ENCODE assay signal across 24 cellular contexts in genomic region chr7:154372106-154372505, GRCh38.
A peak's percentile ranks its signal among the peaks of the same experiment; 100 is the strongest.
DNase-seq lines count a peak whose midpoint lies in the region; ATAC-seq and TF ChIP-seq lines count a peak whose summit lies in the region.
"Had no signal": no experiment of that assay in that cellular context is flagged by ENCODE, and none has a peak within 500 bp of the region (broad histone marks: within the 10 kb centered on the region; RNA-seq: fewer than 3 reads in every experiment).

No MANE protein-coding gene starts in this region.

- H3K4me3 ChIP-seq in GM23338 (no peak overlapping the region), neuronal stem cell (ENCODE audit: low read length in 2 of 2) (no peak overlapping the region), heart right ventricle (no peak overlapping the region)
- H3K4me3 ChIP-seq: A549, SJSA1 had no signal

- H3K18ac ChIP-seq in neuronal stem cell (ENCODE audit: low read length): peak overlapping the region; percentile 57

- H3K36me3 Mint-ChIP-seq in GM23338 (ENCODE audit: low read depth): no peaks in the 10 kb centered on the region
- H3K36me3 Mint-ChIP-seq in stimulated activated effector memory CD8-positive, alpha-beta T cell treated with anti-CD3 and anti-CD28 coated beads, Interleukin-12 subunit alpha, Interleukin-12 subunit beta, amount 100 ng/mL, for 72 hours: no peaks in the 10 kb centered on the region
- H3K36me3 Mint-ChIP-seq: CD8-positive, alpha-beta T cell had no signal

- no peak overlapping the region for H2BK5ac ChIP-seq in neuronal stem cell (ENCODE audit: low read length)

- no peak overlapping the region for H2AFZ ChIP-seq in GM23338
- no peak overlapping the region for H2AFZ ChIP-seq in neuronal stem cell (ENCODE audit: low read length)

- H2BK12ac ChIP-seq in neuronal stem cell (ENCODE audit: low read length): no peak overlapping the region

- H4K91ac ChIP-seq in neuronal stem cell (ENCODE audit: low read depth, low read length, poor library complexity): no peak overlapping the region

- no peak overlapping the region for H3K4ac ChIP-seq in neuronal stem cell (ENCODE audit: low read length)

- H3K79me2 ChIP-seq in GM23338 (replicated peaks; ENCODE audit: insufficient read depth): no peaks in the 10 kb centered on the region

- H3K27me3 Mint-ChIP-seq in GM23338 (ENCODE audit: insufficient read depth, low read depth, poor library complexity): peaks cover 4% of the 10 kb centered on the region

- H3K9me3 Mint-ChIP-seq in GM23338: no peaks in the 10 kb centered on the region
- peaks cover 8% of the 10 kb centered on the region for H3K9me3 Mint-ChIP-seq in stimulated activated effector memory CD8-positive, alpha-beta T cell treated with anti-CD3 and anti-CD28 coated beads, Interleukin-12 subunit alpha, Interleukin-12 subunit beta, amount 100 ng/mL, for 72 hours
- H3K9me3 Mint-ChIP-seq: CD8-positive, alpha-beta T cell; H9 had no signal

- no peak overlapping the region for H2BK120ac ChIP-seq in neuronal stem cell (ENCODE audit: low read depth, low read length)

- H3K9ac ChIP-seq in neuronal stem cell (ENCODE audit: low read depth, low read length, poor library complexity): peak overlapping the region; percentile 82

- H3K4me1 ChIP-seq in GM23338 (ENCODE audit: insufficient read depth) (no peaks in the 10 kb centered on the region), neuronal stem cell (ENCODE audit: control insufficient read depth in 2 of 2, insufficient read depth in 1 of 2, low read depth in 1 of 2, low read length in 2 of 2) (peaks cover 0 to 4% of the 10 kb centered on the region in 2 donors), heart right ventricle (no peaks in the 10 kb centered on the region)
- H3K4me1 ChIP-seq: A549, SJSA1 had no signal

- WGBS in neuronal stem cell (ENCODE audit: extremely low coverage in 2 of 2, insufficient read length in 2 of 2, insufficient replicate concordance in 1 of 2), 2 donors: no CpG with 5 or more reads among the region's 10 CpGs
- 72% methylated on average over 10 of the region's 10 CpGs for WGBS in heart right ventricle, 2 donors

- intact Hi-C loops in heart right ventricle (cut with DNase I): no loop called here

- H4K20me1 ChIP-seq in GM23338 (replicated peaks; ENCODE audit: insufficient read depth): no peaks in the 10 kb centered on the region

- H3K27me3 ChIP-seq in GM23338 (ENCODE audit: insufficient read depth) (no peaks in the 10 kb centered on the region), neuronal stem cell (ENCODE audit: control insufficient read depth in 3 of 3, insufficient read depth in 3 of 3, low read depth in 1 of 3, low read length in 3 of 3) (no peaks in the 10 kb centered on the region), heart right ventricle (no peaks in the 10 kb centered on the region)
- H3K27me3 ChIP-seq: SJSA1 had no signal

- H4K8ac ChIP-seq in neuronal stem cell (ENCODE audit: low read depth, low read length): no peak overlapping the region

- H3K4me1 Mint-ChIP-seq in GM23338: peaks cover 21% of the 10 kb centered on the region
- H3K4me1 Mint-ChIP-seq in stimulated activated effector memory CD8-positive, alpha-beta T cell treated with anti-CD3 and anti-CD28 coated beads, Interleukin-12 subunit alpha, Interleukin-12 subunit beta, amount 100 ng/mL, for 72 hours: no peaks in the 10 kb centered on the region

- no peaks in the 10 kb centered on the region for H3K9me2 ChIP-seq in GM23338 (ENCODE audit: insufficient read depth)

- no peaks in the 10 kb centered on the region for H3K9me3 ChIP-seq in neuronal stem cell (replicated peaks in 1 of 2; ENCODE audit: control insufficient read depth in 2 of 2, insufficient read depth in 1 of 2, low read depth in 1 of 2, low read length in 2 of 2)
- peaks cover 0 to 2% (median 0%) of the 10 kb centered on the region in 11 donors for H3K9me3 ChIP-seq in heart right ventricle
- H3K9me3 ChIP-seq: A549 had no signal

- H3K79me1 ChIP-seq in neuronal stem cell (ENCODE audit: low read depth, low read length): no peaks in the 10 kb centered on the region

- DNase-seq in GM23338 (ENCODE audit: low spot score): no peak
- DNase-seq in cerebellar cortex (ENCODE audit: low spot score): peak; percentile 43
- no peak for DNase-seq in neuronal stem cell (ENCODE audit: low spot score)
- DNase-seq in NCI-H2029 treated with DMSO at 0.1 percent for 48 hours (lab: John Stamatoyannopoulos, UW): no peak
- DNase-seq in heart right ventricle: no peak
- no peak for DNase-seq in stimulated activated effector memory CD8-positive, alpha-beta T cell treated with anti-CD3 and anti-CD28 coated beads, Interleukin-12 subunit alpha, Interleukin-12 subunit beta, amount 100 ng/mL, for 72 hours (ENCODE audit: low spot score in 2 of 2)
- DNase-seq in AML-193 (lab: John Stamatoyannopoulos, UW): no peak
- DNase-seq: CD8-positive, alpha-beta T cell; DMS 273 treated with DMSO at 0.1 percent for 48 hours; DMS79 treated with DMSO at 0.1 percent for 48 hours; H9; KBM-7; MV-4-11; NCI-H1105 treated with DMSO at 0.1 percent for 48 hours; NCI-H1930; NCI-H446 treated with DMSO at 0.1 percent for 48 hours; NCI-H526; NCI-H82; NK-92 treated with Interleukin-12 subunit alpha and Interleukin-12 subunit beta, amount 100 ng/mL, for 24 hours; PC-3 had no signal

- H3K27ac ChIP-seq in GM23338 (ENCODE audit: low read depth) (no peak overlapping the region), neuronal stem cell (replicated peaks; ENCODE audit: low read length) (no peak overlapping the region), heart right ventricle (no peak overlapping the region)
- H3K27ac ChIP-seq: A549, C4-2B, SJSA1 had no signal

- H3K4me3 Mint-ChIP-seq in GM23338: no peak overlapping the region
- H3K4me3 Mint-ChIP-seq in stimulated activated effector memory CD8-positive, alpha-beta T cell treated with anti-CD3 and anti-CD28 coated beads, Interleukin-12 subunit alpha, Interleukin-12 subunit beta, amount 100 ng/mL, for 72 hours: no peak overlapping the region
- H3K4me3 Mint-ChIP-seq: CD8-positive, alpha-beta T cell; H9 had no signal

- no peaks in the 10 kb centered on the region for H3F3A ChIP-seq in GM23338 (replicated peaks; ENCODE audit: low read depth)

- H3K27ac Mint-ChIP-seq in GM23338: no peak overlapping the region
- H3K27ac Mint-ChIP-seq in stimulated activated effector memory CD8-positive, alpha-beta T cell treated with anti-CD3 and anti-CD28 coated beads, Interleukin-12 subunit alpha, Interleukin-12 subunit beta, amount 100 ng/mL, for 72 hours: no peak overlapping the region
- H3K27ac Mint-ChIP-seq: CD8-positive, alpha-beta T cell had no signal

- no peak overlapping the region for H2AK5ac ChIP-seq in neuronal stem cell (ENCODE audit: low read depth, low read length)

- H3K23ac ChIP-seq in neuronal stem cell (ENCODE audit: low read depth, low read length, poor library complexity): peak overlapping the region; percentile 65

- H3K4me2 ChIP-seq in GM23338: no peak overlapping the region
- no peak overlapping the region for H3K4me2 ChIP-seq in neuronal stem cell (ENCODE audit: insufficient read depth, low read length, poor library complexity, severe bottlenecking)
- H3K4me2 ChIP-seq: A549 had no signal

- no peak overlapping the region for H3K14ac ChIP-seq in neuronal stem cell (ENCODE audit: low read length)

- H3K36me3 ChIP-seq in GM23338 (ENCODE audit: insufficient read depth): peaks cover 11% of the 10 kb centered on the region; the same call in 1 of the 2 replicates
- no peaks in the 10 kb centered on the region for H3K36me3 ChIP-seq in neuronal stem cell (replicated peaks in 1 of 2; ENCODE audit: control insufficient read depth in 2 of 2, insufficient read depth in 2 of 2, low read length in 2 of 2)
- no peaks in the 10 kb centered on the region for H3K36me3 ChIP-seq in heart right ventricle
- H3K36me3 ChIP-seq: SJSA1 had no signal

- TF ChIP-seq CTCF in GM23338 (conservative IDR thresholded peaks at IDR 0.05; ENCODE audit: low read depth in 2 of 2): no peak
- TF ChIP-seq CTCF in heart right ventricle (IDR thresholded peaks at IDR 0.05): no peak

- no peak overlapping the region for H2BK15ac ChIP-seq in neuronal stem cell (ENCODE audit: low read length)

- ATAC-seq in GM23338 (peak; percentile 36), heart right ventricle (no peak)
- ATAC-seq in stimulated activated effector memory CD8-positive, alpha-beta T cell treated with anti-CD3 and anti-CD28 coated beads, Interleukin-12 subunit alpha, Interleukin-12 subunit beta, amount 100 ng/mL, for 72 hours: no peak
- ATAC-seq: CD8-positive, alpha-beta T cell; PC-3; Right ventricle myocardium inferior had no signal

TF ChIP-seq in GM23338, 12 proteins besides CTCF, POLR2A, EP300 and RAD21:
- no peak for TF ChIP-seq CREB1 (CRISPR knock-in tag; IDR thresholded peaks at IDR 0.05; ENCODE audit: low read depth)
TF ChIP-seq in GM23338: peak in this region for 0.
